In the genomic region with DNA sequence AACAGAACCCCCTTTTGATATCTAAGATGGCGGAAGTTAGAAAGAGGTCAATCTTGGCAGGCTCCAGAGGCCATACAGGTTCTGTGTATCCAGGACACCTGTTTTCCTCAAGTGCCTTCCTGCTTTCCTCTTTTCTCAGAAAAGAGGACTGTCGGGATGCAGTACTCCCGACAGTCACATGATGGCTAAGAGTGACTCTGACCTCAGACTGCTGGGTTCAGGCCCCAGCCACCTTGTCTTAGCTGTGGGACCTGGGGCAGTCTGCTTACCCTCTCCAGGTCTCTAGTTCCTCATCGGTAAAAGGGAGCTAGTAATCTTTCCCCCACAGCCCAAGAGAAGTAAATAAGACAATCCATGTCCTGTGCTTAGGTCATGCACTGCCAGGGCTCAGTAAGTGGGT, we compare ENCODE assay signal across 1 cellular context.
TF ChIP-seq lines count a peak whose summit lies in the region.

No MANE protein-coding gene starts in this region.

TF ChIP-seq in HepG2, 621 proteins besides CTCF, POLR2A, EP300 and RAD21:
- TF ChIP-seq SALL1 (CRISPR knock-in tag; IDR thresholded peaks at IDR 0.05) (no peak), IRX3 (CRISPR knock-in tag; IDR thresholded peaks at IDR 0.05; ENCODE audit: borderline replicate concordance, low read depth) (no peak), ZNF337 (CRISPR knock-in tag; IDR thresholded peaks at IDR 0.05; ENCODE audit: borderline replicate concordance, low read depth) (no peak), NR2F6 (IDR thresholded peaks at IDR 0.05) (no peak), NR2F6 (CRISPR knock-in tag; IDR thresholded peaks at IDR 0.05) (no peak), TBX3 (IDR thresholded peaks at IDR 0.05; ENCODE audit: borderline replicate concordance) (no peak), IKZF4 (CRISPR knock-in tag; IDR thresholded peaks at IDR 0.05; ENCODE audit: borderline replicate concordance, low read depth, not compliant biosample characterization) (no peak), SMARCC2 (IDR thresholded peaks at IDR 0.05) (no peak), ZNF501 (CRISPR knock-in tag; IDR thresholded peaks at IDR 0.05) (no peak), ZNF776 (CRISPR knock-in tag; IDR thresholded peaks at IDR 0.05) (no peak), GATAD1 (CRISPR knock-in tag; IDR thresholded peaks at IDR 0.05) (no peak), ZNF616 (CRISPR knock-in tag; IDR thresholded peaks at IDR 0.05; ENCODE audit: low read depth) (no peak), NAIF1 (CRISPR knock-in tag; IDR thresholded peaks at IDR 0.05; ENCODE audit: borderline replicate concordance) (no peak)
- TF ChIP-seq, protein P1, sequence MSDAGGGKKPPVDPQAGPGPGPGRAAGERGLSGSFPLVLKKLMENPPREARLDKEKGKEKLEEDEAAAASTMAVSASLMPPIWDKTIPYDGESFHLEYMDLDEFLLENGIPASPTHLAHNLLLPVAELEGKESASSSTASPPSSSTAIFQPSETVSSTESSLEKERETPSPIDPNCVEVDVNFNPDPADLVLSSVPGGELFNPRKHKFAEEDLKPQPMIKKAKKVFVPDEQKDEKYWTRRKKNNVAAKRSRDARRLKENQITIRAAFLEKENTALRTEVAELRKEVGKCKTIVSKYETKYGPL (CRISPR knock-in tag; IDR thresholded peaks at IDR 0.05), result no peak
- TF ChIP-seq, protein P2, sequence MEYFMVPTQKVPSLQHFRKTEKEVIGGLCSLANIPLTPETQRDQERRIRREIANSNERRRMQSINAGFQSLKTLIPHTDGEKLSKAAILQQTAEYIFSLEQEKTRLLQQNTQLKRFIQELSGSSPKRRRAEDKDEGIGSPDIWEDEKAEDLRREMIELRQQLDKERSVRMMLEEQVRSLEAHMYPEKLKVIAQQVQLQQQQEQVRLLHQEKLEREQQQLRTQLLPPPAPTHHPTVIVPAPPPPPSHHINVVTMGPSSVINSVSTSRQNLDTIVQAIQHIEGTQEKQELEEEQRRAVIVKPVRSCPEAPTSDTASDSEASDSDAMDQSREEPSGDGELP (IDR thresholded peaks at IDR 0.05; ENCODE audit: borderline replicate concordance, low read depth), result no peak
- TF ChIP-seq, protein P3, sequence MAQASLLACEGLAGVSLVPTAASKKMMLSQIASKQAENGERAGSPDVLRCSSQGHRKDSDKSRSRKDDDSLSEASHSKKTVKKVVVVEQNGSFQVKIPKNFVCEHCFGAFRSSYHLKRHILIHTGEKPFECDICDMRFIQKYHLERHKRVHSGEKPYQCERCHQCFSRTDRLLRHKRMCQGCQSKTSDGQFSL (CRISPR knock-in tag; IDR thresholded peaks at IDR 0.05), result no peak
